ENCODE assay signal across 10 cellular contexts in the genomic region with DNA sequence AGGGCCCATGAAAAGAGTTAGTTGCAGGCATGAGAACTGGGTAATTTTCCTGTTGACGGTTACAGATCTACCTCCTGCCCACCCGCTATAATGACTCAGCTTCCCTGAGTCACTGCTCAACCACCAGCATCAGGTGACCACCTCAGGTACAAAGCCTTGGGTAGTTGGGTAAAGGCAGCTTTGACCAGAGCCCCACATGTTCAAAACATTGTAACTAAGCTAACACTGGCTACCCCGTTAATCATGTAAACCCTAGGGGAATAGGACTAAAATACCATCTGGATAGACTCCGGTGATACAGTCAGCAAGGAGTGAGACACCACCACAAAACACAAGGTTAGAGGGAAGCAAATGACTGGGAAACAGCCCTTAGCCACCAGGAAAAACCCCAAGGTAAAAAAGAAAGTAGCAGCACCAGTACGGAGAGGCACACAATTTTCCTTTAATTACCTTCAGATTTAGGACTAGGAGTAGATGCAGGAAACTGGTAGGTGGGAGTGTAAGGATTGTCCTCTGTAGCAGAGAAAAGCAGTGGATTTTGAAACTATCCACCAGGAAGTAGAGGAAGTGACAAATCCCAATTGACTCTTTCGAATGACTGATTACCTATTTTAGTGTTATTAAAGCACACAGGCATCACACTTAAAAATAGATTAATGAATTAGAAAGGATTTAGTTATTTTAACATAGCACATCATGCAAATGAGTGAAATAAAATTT.
DNase-seq lines count a peak whose midpoint lies in the region; ATAC-seq and TF ChIP-seq lines count a peak whose summit lies in the region.
"Had no signal": no experiment of that assay in that cellular context is flagged by ENCODE, and none has a peak within 500 bp of the region (broad histone marks: within the 10 kb centered on the region; RNA-seq: fewer than 3 reads in every experiment).

No MANE protein-coding gene starts in this region.

- H3K27me3 ChIP-seq in ascending aorta = no peaks in the 10 kb centered on the region
- no peaks in the 10 kb centered on the region for H3K27me3 ChIP-seq in stomach

- peak overlapping the region; percentile 55 for H3K27ac Mint-ChIP-seq in activated T-cell treated with anti-CD3 and anti-CD28 coated beads, Interleukin-2, amount 50 U/mL, for 24 hours
- H3K27ac Mint-ChIP-seq: IgD-negative memory B cell, immature natural killer cell had no signal

- TF ChIP-seq POLR2A in stomach (IDR thresholded peaks at IDR 0.05) = no peak

- intact Hi-C loops in ascending aorta (cut with DNase I) (no loop called here), stomach (cut with DNase I; ENCODE audit: low total_unique reads) (no loop called here), mucosa of descending colon (cut with DNase I, micrococcal nuclease) (no loop called here)

- no peak overlapping the region for H3K4me3 Mint-ChIP-seq in activated T-cell treated with anti-CD3 and anti-CD28 coated beads, Interleukin-2, amount 50 U/mL, for 24 hours
- H3K4me3 Mint-ChIP-seq: IgD-negative memory B cell, immature natural killer cell had no signal

- H3K4me1 Mint-ChIP-seq in activated T-cell treated with anti-CD3 and anti-CD28 coated beads, Interleukin-2, amount 50 U/mL, for 24 hours (ENCODE audit: low read depth) = peaks cover 10% of the 10 kb centered on the region
- H3K4me1 Mint-ChIP-seq: IgD-negative memory B cell, immature natural killer cell had no signal

- ATAC-seq in HG03103 (IDR thresholded peaks at IDR 0.05; ENCODE audit: low read depth, unreplicated experiment) = peak; percentile 42
- no peak for ATAC-seq in mucosa of descending colon

- H3K4me3 ChIP-seq in ascending aorta = no peak overlapping the region
- H3K4me3 ChIP-seq in stomach = no peak overlapping the region
- H3K4me3 ChIP-seq in mucosa of descending colon = no peak overlapping the region

- no peak for DNase-seq in activated T-cell treated with anti-CD3 and anti-CD28 coated beads, Interleukin-2, amount 50 U/mL, for 24 hours
- no peak for DNase-seq in activated T-cell treated with anti-CD3 and anti-CD28 coated beads for 4 hours
- no peak for DNase-seq in ascending aorta (ENCODE audit: low spot score in 2 of 2)
- DNase-seq in stomach = no peak
- no peak for DNase-seq in mucosa of descending colon
- no peak for DNase-seq in SHP77 (lab: John Stamatoyannopoulos, UW)
- no peak for DNase-seq in activated CD8-positive, alpha-beta memory T cell treated with anti-CD3 and anti-CD28 coated beads, Interleukin-2, amount 50 U/mL, for 4 hours
- DNase-seq: immature natural killer cell had no signal

- peaks cover 36 to 72% of the 10 kb centered on the region in 2 donors for H3K4me1 ChIP-seq in ascending aorta
- peaks cover 7 to 94% (median 53%) of the 10 kb centered on the region in 4 donors for H3K4me1 ChIP-seq in stomach
- H3K4me1 ChIP-seq in mucosa of descending colon (ENCODE audit: low read depth) = no peaks in the 10 kb centered on the region

- no peaks in the 10 kb centered on the region for H3K27me3 Mint-ChIP-seq in activated T-cell treated with anti-CD3 and anti-CD28 coated beads, Interleukin-2, amount 50 U/mL, for 24 hours

- WGBS in stomach, 5 donors = 70 to 85% (median 84%) methylated on average over 6 of the region's 6 CpGs

- H3K9me3 Mint-ChIP-seq in activated T-cell treated with anti-CD3 and anti-CD28 coated beads, Interleukin-2, amount 50 U/mL, for 24 hours = no peaks in the 10 kb centered on the region
- H3K9me3 Mint-ChIP-seq: IgD-negative memory B cell, immature natural killer cell had no signal

- no peaks in the 10 kb centered on the region for H3K9me3 ChIP-seq in ascending aorta
- H3K9me3 ChIP-seq in stomach = no peaks in the 10 kb centered on the region
- no peaks in the 10 kb centered on the region for H3K9me3 ChIP-seq in mucosa of descending colon

- peaks cover 68 to 82% of the 10 kb centered on the region in 2 donors for H3K36me3 ChIP-seq in ascending aorta
- H3K36me3 ChIP-seq in stomach = peaks cover 31 to 84% (median 71%) of the 10 kb centered on the region in 4 donors
- H3K36me3 ChIP-seq in mucosa of descending colon (ENCODE audit: low read depth) = no peaks in the 10 kb centered on the region

- no peak for TF ChIP-seq CTCF in ascending aorta (IDR thresholded peaks at IDR 0.05)
- no peak for TF ChIP-seq CTCF in stomach (IDR thresholded peaks at IDR 0.05)
- no peak for TF ChIP-seq CTCF in mucosa of descending colon (IDR thresholded peaks at IDR 0.05)

- H3K36me3 Mint-ChIP-seq in activated T-cell treated with anti-CD3 and anti-CD28 coated beads, Interleukin-2, amount 50 U/mL, for 24 hours (ENCODE audit: low read depth) = no peaks in the 10 kb centered on the region

- peak overlapping the region; percentile 82 to 89 for H3K27ac ChIP-seq in ascending aorta
- H3K27ac ChIP-seq in stomach = peak overlapping the region in 4 of 5 donors; percentile 27 to 95 (median 65)

- TF ChIP-seq EP300 in stomach (IDR thresholded peaks at IDR 0.05) = no peak
